1 cellular context compared by ENCODE assay signal in genomic region chr7:100483101-100483727, GRCh38.
TF ChIP-seq lines count a peak whose summit lies in the region.

No MANE protein-coding gene starts in this region.

TF ChIP-seq in K562, 482 proteins besides CTCF, POLR2A, EP300 and RAD21 (continued from another document and continues in another):
- peak; percentile 90 for TF ChIP-seq THAP12 (CRISPR knock-in tag; IDR thresholded peaks at IDR 0.05)
- peak; percentile 67; the same call in 1 of the 2 replicates for TF ChIP-seq HDAC8 (tag; IDR thresholded peaks at IDR 0.05)
- TF ChIP-seq SMARCE1 (IDR thresholded peaks at IDR 0.05): peak; percentile 47; the same call in 1 of the 2 replicates
- peak; percentile 94 for TF ChIP-seq NR2C1 (IDR thresholded peaks at IDR 0.05)
- TF ChIP-seq NR2C1 (tag; IDR thresholded peaks at IDR 0.05): peak; percentile 94
- no peak for TF ChIP-seq ZNF311 (CRISPR knock-in tag; IDR thresholded peaks at IDR 0.05)
- peak; percentile 40; the same call in 1 of the 2 replicates for TF ChIP-seq TOE1 (IDR thresholded peaks at IDR 0.05; ENCODE audit: borderline replicate concordance)
- no peak for TF ChIP-seq TOE1 (CRISPR knock-in tag; IDR thresholded peaks at IDR 0.05; ENCODE audit: borderline replicate concordance, low read depth)
- TF ChIP-seq, protein P1, sequence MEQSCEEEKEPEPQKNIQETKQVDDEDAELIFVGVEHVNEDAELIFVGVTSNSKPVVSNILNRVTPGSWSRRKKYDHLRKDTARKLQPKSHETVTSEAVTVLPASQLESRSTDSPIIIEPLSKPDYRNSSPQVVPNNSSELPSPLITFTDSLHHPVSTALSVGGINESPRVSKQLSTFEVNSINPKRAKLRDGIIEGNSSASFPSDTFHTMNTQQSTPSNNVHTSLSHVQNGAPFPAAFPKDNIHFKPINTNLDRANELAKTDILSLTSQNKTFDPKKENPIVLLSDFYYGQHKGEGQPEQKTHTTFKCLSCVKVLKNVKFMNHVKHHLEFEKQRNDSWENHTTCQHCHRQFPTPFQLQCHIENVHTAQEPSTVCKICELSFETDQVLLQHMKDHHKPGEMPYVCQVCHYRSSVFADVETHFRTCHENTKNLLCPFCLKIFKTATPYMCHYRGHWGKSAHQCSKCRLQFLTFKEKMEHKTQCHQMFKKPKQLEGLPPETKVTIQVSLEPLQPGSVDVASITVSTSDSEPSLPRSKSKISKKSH (CRISPR knock-in tag; IDR thresholded peaks at IDR 0.05): no peak
- no peak for TF ChIP-seq ZNF124 (CRISPR knock-in tag; IDR thresholded peaks at IDR 0.05)
- TF ChIP-seq, protein P2, sequence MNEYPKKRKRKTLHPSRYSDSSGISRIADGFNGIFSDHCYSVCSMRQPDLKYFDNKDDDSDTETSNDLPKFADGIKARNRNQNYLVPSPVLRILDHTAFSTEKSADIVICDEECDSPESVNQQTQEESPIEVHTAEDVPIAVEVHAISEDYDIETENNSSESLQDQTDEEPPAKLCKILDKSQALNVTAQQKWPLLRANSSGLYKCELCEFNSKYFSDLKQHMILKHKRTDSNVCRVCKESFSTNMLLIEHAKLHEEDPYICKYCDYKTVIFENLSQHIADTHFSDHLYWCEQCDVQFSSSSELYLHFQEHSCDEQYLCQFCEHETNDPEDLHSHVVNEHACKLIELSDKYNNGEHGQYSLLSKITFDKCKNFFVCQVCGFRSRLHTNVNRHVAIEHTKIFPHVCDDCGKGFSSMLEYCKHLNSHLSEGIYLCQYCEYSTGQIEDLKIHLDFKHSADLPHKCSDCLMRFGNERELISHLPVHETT (CRISPR knock-in tag; conservative IDR thresholded peaks at IDR 0.05 in 1 of 2, IDR thresholded peaks at IDR 0.05 in 1 of 2): peak in 1 of 2 experiments; percentile 97; a peak in 2 of 4 replicates
- TF ChIP-seq ETS1 (conservative IDR thresholded peaks at IDR 0.05; ENCODE audit: control insufficient read depth, low read depth, low read length): peak; percentile 56; the same call in 1 of the 2 replicates
- TF ChIP-seq CTBP1 (IDR thresholded peaks at IDR 0.05; ENCODE audit: borderline replicate concordance): peak; percentile 94
- no peak for TF ChIP-seq ZNF764 (CRISPR knock-in tag; IDR thresholded peaks at IDR 0.05; ENCODE audit: low read depth)
- TF ChIP-seq SMARCA5 (IDR thresholded peaks at IDR 0.05): 0 out of 2 replicates have a peak, but pooled peaks have one; percentile 10
- peak; percentile 85; the same call in 1 of the 2 replicates for TF ChIP-seq HLTF (IDR thresholded peaks at IDR 0.05)
- TF ChIP-seq SIN3A (IDR thresholded peaks at IDR 0.05; ENCODE audit: borderline replicate concordance in 2 of 2, control insufficient read depth in 1 of 2, low read depth in 2 of 2, low read length in 2 of 2): peak; percentile 71 to 87; a peak in 3 of 4 replicates
- TF ChIP-seq, protein P3, sequence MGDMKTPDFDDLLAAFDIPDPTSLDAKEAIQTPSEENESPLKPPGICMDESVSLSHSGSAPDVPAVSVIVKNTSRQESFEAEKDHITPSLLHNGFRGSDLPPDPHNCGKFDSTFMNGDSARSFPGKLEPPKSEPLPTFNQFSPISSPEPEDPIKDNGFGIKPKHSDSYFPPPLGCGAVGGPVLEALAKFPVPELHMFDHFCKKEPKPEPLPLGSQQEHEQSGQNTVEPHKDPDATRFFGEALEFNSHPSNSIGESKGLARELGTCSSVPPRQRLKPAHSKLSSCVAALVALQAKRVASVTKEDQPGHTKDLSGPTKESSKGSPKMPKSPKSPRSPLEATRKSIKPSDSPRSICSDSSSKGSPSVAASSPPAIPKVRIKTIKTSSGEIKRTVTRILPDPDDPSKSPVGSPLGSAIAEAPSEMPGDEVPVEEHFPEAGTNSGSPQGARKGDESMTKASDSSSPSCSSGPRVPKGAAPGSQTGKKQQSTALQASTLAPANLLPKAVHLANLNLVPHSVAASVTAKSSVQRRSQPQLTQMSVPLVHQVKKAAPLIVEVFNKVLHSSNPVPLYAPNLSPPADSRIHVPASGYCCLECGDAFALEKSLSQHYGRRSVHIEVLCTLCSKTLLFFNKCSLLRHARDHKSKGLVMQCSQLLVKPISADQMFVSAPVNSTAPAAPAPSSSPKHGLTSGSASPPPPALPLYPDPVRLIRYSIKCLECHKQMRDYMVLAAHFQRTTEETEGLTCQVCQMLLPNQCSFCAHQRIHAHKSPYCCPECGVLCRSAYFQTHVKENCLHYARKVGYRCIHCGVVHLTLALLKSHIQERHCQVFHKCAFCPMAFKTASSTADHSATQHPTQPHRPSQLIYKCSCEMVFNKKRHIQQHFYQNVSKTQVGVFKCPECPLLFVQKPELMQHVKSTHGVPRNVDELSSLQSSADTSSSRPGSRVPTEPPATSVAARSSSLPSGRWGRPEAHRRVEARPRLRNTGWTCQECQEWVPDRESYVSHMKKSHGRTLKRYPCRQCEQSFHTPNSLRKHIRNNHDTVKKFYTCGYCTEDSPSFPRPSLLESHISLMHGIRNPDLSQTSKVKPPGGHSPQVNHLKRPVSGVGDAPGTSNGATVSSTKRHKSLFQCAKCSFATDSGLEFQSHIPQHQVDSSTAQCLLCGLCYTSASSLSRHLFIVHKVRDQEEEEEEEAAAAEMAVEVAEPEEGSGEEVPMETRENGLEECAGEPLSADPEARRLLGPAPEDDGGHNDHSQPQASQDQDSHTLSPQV (IDR thresholded peaks at IDR 0.05): peak; percentile 92
- peak; percentile 47; the same call in 1 of the 2 replicates for TF ChIP-seq MTA2 (IDR thresholded peaks at IDR 0.05; ENCODE audit: low read depth)
- no peak for TF ChIP-seq MAX (CRISPR knock-in tag; IDR thresholded peaks at IDR 0.05)
- TF ChIP-seq ELF4 (CRISPR knock-in tag; IDR thresholded peaks at IDR 0.05): no peak
- no peak for TF ChIP-seq ZNF23 (CRISPR knock-in tag; IDR thresholded peaks at IDR 0.05)
- TF ChIP-seq, protein P4, sequence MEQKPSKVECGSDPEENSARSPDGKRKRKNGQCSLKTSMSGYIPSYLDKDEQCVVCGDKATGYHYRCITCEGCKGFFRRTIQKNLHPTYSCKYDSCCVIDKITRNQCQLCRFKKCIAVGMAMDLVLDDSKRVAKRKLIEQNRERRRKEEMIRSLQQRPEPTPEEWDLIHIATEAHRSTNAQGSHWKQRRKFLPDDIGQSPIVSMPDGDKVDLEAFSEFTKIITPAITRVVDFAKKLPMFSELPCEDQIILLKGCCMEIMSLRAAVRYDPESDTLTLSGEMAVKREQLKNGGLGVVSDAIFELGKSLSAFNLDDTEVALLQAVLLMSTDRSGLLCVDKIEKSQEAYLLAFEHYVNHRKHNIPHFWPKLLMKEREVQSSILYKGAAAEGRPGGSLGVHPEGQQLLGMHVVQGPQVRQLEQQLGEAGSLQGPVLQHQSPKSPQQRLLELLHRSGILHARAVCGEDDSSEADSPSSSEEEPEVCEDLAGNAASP (IDR thresholded peaks at IDR 0.05): no peak
- TF ChIP-seq BDP1 (IDR thresholded peaks at IDR 0.05; ENCODE audit: insufficient read depth, insufficient read length): no peak
- no peak for TF ChIP-seq CEBPG (CRISPR knock-in tag; IDR thresholded peaks at IDR 0.05)
- no peak for TF ChIP-seq CEBPG (tag; conservative IDR thresholded peaks at IDR 0.05 in 1 of 2, IDR thresholded peaks at IDR 0.05 in 1 of 2)
- peak; percentile 32 for TF ChIP-seq HNRNPK (IDR thresholded peaks at IDR 0.05; ENCODE audit: low read depth, low read length, poor library complexity, severe bottlenecking)
- TF ChIP-seq ZNF175 (CRISPR knock-in tag; IDR thresholded peaks at IDR 0.05; ENCODE audit: low read depth): peak; percentile 30; the same call in 1 of the 2 replicates
- TF ChIP-seq ESRRA (IDR thresholded peaks at IDR 0.05; ENCODE audit: borderline replicate concordance, low read depth): peak; percentile 80; the same call in 1 of the 2 replicates
- peak; percentile 8; the same call in 1 of the 2 replicates for TF ChIP-seq ZNF583 (CRISPR knock-in tag; IDR thresholded peaks at IDR 0.05)
- no peak for TF ChIP-seq TFAM (CRISPR knock-in tag; conservative IDR thresholded peaks at IDR 0.05)
- TF ChIP-seq, protein P5, sequence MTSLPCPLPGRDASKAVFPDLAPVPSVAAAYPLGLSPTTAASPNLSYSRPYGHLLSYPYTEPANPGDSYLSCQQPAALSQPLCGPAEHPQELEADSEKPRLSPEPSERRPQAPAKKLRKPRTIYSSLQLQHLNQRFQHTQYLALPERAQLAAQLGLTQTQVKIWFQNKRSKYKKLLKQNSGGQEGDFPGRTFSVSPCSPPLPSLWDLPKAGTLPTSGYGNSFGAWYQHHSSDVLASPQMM (CRISPR knock-in tag; IDR thresholded peaks at IDR 0.05): no peak
- TF ChIP-seq, protein P6, sequence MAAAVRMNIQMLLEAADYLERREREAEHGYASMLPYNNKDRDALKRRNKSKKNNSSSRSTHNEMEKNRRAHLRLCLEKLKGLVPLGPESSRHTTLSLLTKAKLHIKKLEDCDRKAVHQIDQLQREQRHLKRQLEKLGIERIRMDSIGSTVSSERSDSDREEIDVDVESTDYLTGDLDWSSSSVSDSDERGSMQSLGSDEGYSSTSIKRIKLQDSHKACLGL (CRISPR knock-in tag; IDR thresholded peaks at IDR 0.05; ENCODE audit: borderline replicate concordance, poor library complexity, severe bottlenecking): no peak
- TF ChIP-seq JUNB (CRISPR knock-in tag; conservative IDR thresholded peaks at IDR 0.05): no peak
- TF ChIP-seq CREM (IDR thresholded peaks at IDR 0.05; ENCODE audit: low read depth): peak; percentile 54; the same call in 1 of the 2 replicates
- TF ChIP-seq, protein P7, sequence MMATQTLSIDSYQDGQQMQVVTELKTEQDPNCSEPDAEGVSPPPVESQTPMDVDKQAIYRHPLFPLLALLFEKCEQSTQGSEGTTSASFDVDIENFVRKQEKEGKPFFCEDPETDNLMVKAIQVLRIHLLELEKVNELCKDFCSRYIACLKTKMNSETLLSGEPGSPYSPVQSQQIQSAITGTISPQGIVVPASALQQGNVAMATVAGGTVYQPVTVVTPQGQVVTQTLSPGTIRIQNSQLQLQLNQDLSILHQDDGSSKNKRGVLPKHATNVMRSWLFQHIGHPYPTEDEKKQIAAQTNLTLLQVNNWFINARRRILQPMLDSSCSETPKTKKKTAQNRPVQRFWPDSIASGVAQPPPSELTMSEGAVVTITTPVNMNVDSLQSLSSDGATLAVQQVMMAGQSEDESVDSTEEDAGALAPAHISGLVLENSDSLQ (IDR thresholded peaks at IDR 0.05): no peak
- TF ChIP-seq ZNF324 (CRISPR knock-in tag; IDR thresholded peaks at IDR 0.05): 0 out of 2 replicates have a peak, but pooled peaks have one; percentile 16
- TF ChIP-seq HDAC2 (IDR thresholded peaks at IDR 0.05): peak; percentile 74; the same call in 1 of the 2 replicates
- TF ChIP-seq MCM3 (IDR thresholded peaks at IDR 0.05): no peak
- TF ChIP-seq RBFOX2 (IDR thresholded peaks at IDR 0.05; ENCODE audit: low read depth, low read length): peak; percentile 61
- TF ChIP-seq POLR2G (IDR thresholded peaks at IDR 0.05; ENCODE audit: low read depth, low read length): peak; percentile 55
- TF ChIP-seq, protein P8, sequence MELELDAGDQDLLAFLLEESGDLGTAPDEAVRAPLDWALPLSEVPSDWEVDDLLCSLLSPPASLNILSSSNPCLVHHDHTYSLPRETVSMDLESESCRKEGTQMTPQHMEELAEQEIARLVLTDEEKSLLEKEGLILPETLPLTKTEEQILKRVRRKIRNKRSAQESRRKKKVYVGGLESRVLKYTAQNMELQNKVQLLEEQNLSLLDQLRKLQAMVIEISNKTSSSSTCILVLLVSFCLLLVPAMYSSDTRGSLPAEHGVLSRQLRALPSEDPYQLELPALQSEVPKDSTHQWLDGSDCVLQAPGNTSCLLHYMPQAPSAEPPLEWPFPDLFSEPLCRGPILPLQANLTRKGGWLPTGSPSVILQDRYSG (tag; conservative IDR thresholded peaks at IDR 0.05; ENCODE audit: low read depth): no peak
- TF ChIP-seq U2AF1 (optimal IDR thresholded peaks at IDR 0.05; ENCODE audit: low read depth, low read length): peak; percentile 66
- no peak for TF ChIP-seq CBX5 (IDR thresholded peaks at IDR 0.05; ENCODE audit: borderline replicate concordance, low read depth)
- TF ChIP-seq ZNF24 (IDR thresholded peaks at IDR 0.05): peak; percentile 82; the same call in 1 of the 2 replicates
- no peak for TF ChIP-seq STAT5B (CRISPR knock-in tag; IDR thresholded peaks at IDR 0.05)
- peak; percentile 92 to 95 for TF ChIP-seq MAZ (CRISPR knock-in tag; conservative IDR thresholded peaks at IDR 0.05 in 1 of 2, IDR thresholded peaks at IDR 0.05 in 1 of 2)
- no peak for TF ChIP-seq ZNF695 (CRISPR knock-in tag; IDR thresholded peaks at IDR 0.05)
- no peak for TF ChIP-seq PATZ1 (CRISPR knock-in tag; IDR thresholded peaks at IDR 0.05; ENCODE audit: borderline replicate concordance)
